ENCODE assay signal across 27 cellular contexts in the genomic region with DNA sequence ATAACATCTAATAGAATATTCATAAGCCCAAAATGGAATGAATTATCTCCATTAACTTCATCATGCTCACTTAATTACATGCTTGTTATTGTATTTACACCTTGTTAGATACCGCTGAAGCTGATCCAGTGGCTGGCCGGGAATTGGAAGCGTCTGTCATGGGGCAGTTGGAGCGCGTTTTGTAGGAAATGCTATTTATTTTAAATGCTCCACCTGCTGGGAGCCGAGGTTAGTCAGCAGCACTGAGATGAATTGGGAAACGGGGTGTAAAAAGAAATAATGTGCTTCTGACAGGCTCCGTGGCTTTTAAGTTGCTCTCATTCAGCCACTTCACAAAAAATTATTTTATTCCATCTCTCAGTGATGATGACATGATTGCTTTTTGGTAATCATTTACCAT. TPM values are rescaled to one million over a fixed set of nuclear protein-coding genes. Genes with fewer than 3 reads are reported as not detected.
DNase-seq lines count a peak whose midpoint lies in the region; ATAC-seq, FAIRE-seq and TF ChIP-seq lines count a peak whose summit lies in the region.
"Had no signal": no experiment of that assay in that cellular context is flagged by ENCODE, and none has a peak within 500 bp of the region (broad histone marks: within the 10 kb centered on the region; RNA-seq: fewer than 3 reads in every experiment).

No MANE protein-coding gene starts in this region.

- H3K9me3 Mint-ChIP-seq in type B pancreatic cell = no peaks in the 10 kb centered on the region
- H3K9me3 Mint-ChIP-seq: activated CD8-positive, alpha-beta T cell treated with anti-CD3 and anti-CD28 coated beads for 36 hours; HFFc6; IgD-negative memory B cell had no signal

- no peaks in the 10 kb centered on the region for H3K27me3 ChIP-seq in Peyer's patch
- H3K27me3 ChIP-seq: hepatocyte, stomach, upper lobe of left lung had no signal

- no peaks in the 10 kb centered on the region for H3K9me3 ChIP-seq in Peyer's patch
- H3K9me3 ChIP-seq: BLaER1 treated with 17β-estradiol and CSF1 and Interleukin-3, amounts not matched to agents 10 nM and 100 nM; psoas muscle; SK-N-SH; stomach; upper lobe of left lung had no signal

- no peak for TF ChIP-seq POLR2A in Peyer's patch (IDR thresholded peaks at IDR 0.05)

- peaks cover 15% of the 10 kb centered on the region for H3K36me3 Mint-ChIP-seq in type B pancreatic cell

- no peaks in the 10 kb centered on the region for H3K36me3 ChIP-seq in Peyer's patch
- H3K36me3 ChIP-seq: upper lobe of left lung had no signal

- peak; percentile 41 for DNase-seq in DMS 273 (lab: John Stamatoyannopoulos, UW; ENCODE audit: unreplicated experiment)
- DNase-seq in DMS 273 treated with DMSO at 0.1 percent for 48 hours (lab: John Stamatoyannopoulos, UW) = no peak
- peak; percentile 88 for DNase-seq in NCI-H69 (lab: John Stamatoyannopoulos, UW)
- DNase-seq in type B pancreatic cell (ENCODE audit: extremely low spot score, unreplicated experiment) = no peak
- DNase-seq in Peyer's patch = no peak
- DNase-seq: activated CD4-positive, CD25-positive, alpha-beta regulatory T cell; activated CD8-positive, alpha-beta T cell treated with anti-CD3 and anti-CD28 coated beads for 36 hours; dermis blood vessel endothelial cell; DMS79; HFFc6; naive thymus-derived CD8-positive, alpha-beta T cell; psoas muscle; SK-N-SH; stimulated activated CD4-positive, alpha-beta T cell treated with anti-CD3 and anti-CD28 coated beads, Interleukin-4, amount 100 ng/mL, for 24 hours; stomach; T-helper 9 cell; upper lobe of left lung had no signal

- TF ChIP-seq CTCF in type B pancreatic cell (conservative IDR thresholded peaks at IDR 0.05) = peak; percentile 51
- no peak for TF ChIP-seq CTCF in Peyer's patch (IDR thresholded peaks at IDR 0.05)

- H3K27me3 Mint-ChIP-seq in type B pancreatic cell = peaks cover 4% of the 10 kb centered on the region
- H3K27me3 Mint-ChIP-seq: activated CD8-positive, alpha-beta T cell treated with anti-CD3 and anti-CD28 coated beads for 36 hours; activated naive CD8-positive, alpha-beta T cell; naive thymus-derived CD8-positive, alpha-beta T cell had no signal

- H3K4me1 Mint-ChIP-seq in type B pancreatic cell (ENCODE audit: unreplicated experiment) = peaks cover 4% of the 10 kb centered on the region
- H3K4me1 Mint-ChIP-seq: IgD-negative memory B cell; naive thymus-derived CD8-positive, alpha-beta T cell had no signal

- no peak overlapping the region for H3K4me3 Mint-ChIP-seq in type B pancreatic cell
- H3K4me3 Mint-ChIP-seq: activated CD8-positive, alpha-beta T cell treated with anti-CD3 and anti-CD28 coated beads for 36 hours; activated naive CD8-positive, alpha-beta T cell; HFFc6; IgD-negative memory B cell; naive thymus-derived CD8-positive, alpha-beta T cell had no signal

- H3K4me3 ChIP-seq in Peyer's patch = no peak overlapping the region
- H3K4me3 ChIP-seq: BLaER1 treated with 17β-estradiol and CSF1 and Interleukin-3, amounts not matched to agents 10 nM and 100 nM; hepatocyte; psoas muscle; stomach; upper lobe of left lung had no signal

- H3K27ac Mint-ChIP-seq in type B pancreatic cell = no peak overlapping the region
- H3K27ac Mint-ChIP-seq: activated CD8-positive, alpha-beta T cell treated with anti-CD3 and anti-CD28 coated beads for 36 hours; activated naive CD8-positive, alpha-beta T cell; HFFc6; IgD-negative memory B cell; naive thymus-derived CD8-positive, alpha-beta T cell had no signal

- FAIRE-seq in colon (lab: Jason Lieb, UNC) = peak; percentile 53
- FAIRE-seq: keratinocyte had no signal

- ATAC-seq in HG03442 (IDR thresholded peaks at IDR 0.05; ENCODE audit: unreplicated experiment) (no peak), GM18519 (IDR thresholded peaks at IDR 0.05; ENCODE audit: low FRiP score, unreplicated experiment) (no peak)
- ATAC-seq: activated CD8-positive, alpha-beta T cell treated with anti-CD3 and anti-CD28 coated beads for 36 hours; naive thymus-derived CD8-positive, alpha-beta T cell; psoas muscle had no signal

- no peak overlapping the region for H3K27ac ChIP-seq in Peyer's patch
- H3K27ac ChIP-seq: 22Rv1; BLaER1 treated with 17β-estradiol and CSF1 and Interleukin-3, amounts not matched to agents 10 nM and 100 nM; hepatocyte; psoas muscle; stomach; upper lobe of left lung had no signal

- no peaks in the 10 kb centered on the region for H3K4me1 ChIP-seq in Peyer's patch
- H3K4me1 ChIP-seq: BLaER1 treated with 17β-estradiol and CSF1 and Interleukin-3, amounts not matched to agents 10 nM and 100 nM; psoas muscle; stomach; upper lobe of left lung had no signal

RNA-seq across cellular contexts. Expression of a gene that starts 25.2 kb away (rescaled TPM):
- total RNA-seq in type B pancreatic cell (ENCODE audit: low replicate concordance) = 12.1 and 12.4 TPM in 2 replicates
- total RNA-seq in Peyer's patch = 1 to 10 TPM in 1 of 4 donors, under 1 TPM in 2, not detected in 1; 0.40 to 1.0 (median 0.88) TPM
- total RNA-seq: activated CD8-positive, alpha-beta T cell treated with anti-CD3 and anti-CD28 coated beads for 36 hours; dermis blood vessel endothelial cell; fibroblast of villous mesenchyme; hepatocyte; HFFc6; naive thymus-derived CD8-positive, alpha-beta T cell had no signal

Comparison
In these comparisons a context has a peak if more than half of its experiments do, and no peak if none do; other contexts are left out.
1. DNase-seq: peak in DMS 273 (single experiment) and NCI-H69 (single experiment); none in DMS 273 treated with DMSO at 0.1 percent for 48 hours (single experiment), type B pancreatic cell (single experiment) and Peyer's patch (0 of 3).